ENCODE assay signal across 15 cellular contexts in the genomic region with DNA sequence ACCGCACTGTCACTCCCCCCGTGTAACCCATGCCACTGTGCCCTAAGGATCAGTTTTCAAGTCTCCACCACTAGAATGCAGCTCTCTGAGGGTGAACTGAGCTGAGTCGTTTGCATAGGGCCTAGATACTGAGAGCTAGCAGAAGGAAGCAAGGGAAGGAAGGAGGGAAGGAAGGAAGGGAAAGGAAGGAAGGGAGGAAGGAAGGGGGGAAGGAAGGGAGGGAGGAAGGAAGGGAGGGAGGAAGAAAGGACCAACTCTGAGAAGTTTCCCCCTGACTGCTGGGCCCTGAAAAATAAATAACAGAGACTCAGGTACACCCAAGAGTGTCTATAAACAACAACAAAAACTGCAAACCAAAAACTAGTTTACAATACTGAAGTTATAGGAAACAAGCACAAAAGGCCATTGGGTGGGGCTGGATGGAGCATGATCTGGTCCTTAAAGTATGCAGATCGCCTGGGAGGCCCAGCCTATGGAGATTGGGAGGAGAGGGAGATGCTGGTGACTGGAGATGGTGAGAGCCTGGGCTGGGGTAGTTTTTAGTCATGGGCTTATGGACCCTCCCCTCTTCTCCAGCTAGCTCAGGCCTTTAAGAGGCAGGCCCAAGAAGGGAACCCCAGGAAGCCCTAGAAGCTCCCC. TPM values are rescaled to one million over a fixed set of nuclear protein-coding genes. Genes with fewer than 3 reads are reported as not detected.
DNase-seq lines count a peak whose midpoint lies in the region; ATAC-seq, FAIRE-seq and TF ChIP-seq lines count a peak whose summit lies in the region.
"Had no signal": no experiment of that assay in that cellular context is flagged by ENCODE, and none has a peak within 500 bp of the region (broad histone marks: within the 10 kb centered on the region; RNA-seq: fewer than 3 reads in every experiment).

No MANE protein-coding gene starts in this region.

- no peaks in the 10 kb centered on the region for H3K9me3 ChIP-seq in Panc1 (ENCODE audit: control insufficient read depth, insufficient read depth, low read depth, low read length)

- no TSS peak for BruUV-seq in Panc1 (replicated peaks; lab: Mats Ljungman, UMichigan)

- intact Hi-C loops in Panc1 (cut with micrococcal nuclease; ENCODE audit: unreplicated experiment) = no loop called here

- peak overlapping the region; percentile 91; the same call in 1 of the 2 replicates for H3K27ac ChIP-seq in Panc1 (ENCODE audit: low read length)

- H3K4me1 ChIP-seq in Panc1 (ENCODE audit: control insufficient read depth, insufficient read depth, low read length) = peaks cover 8% of the 10 kb centered on the region

- H3K27ac Mint-ChIP-seq in activated CD4-positive, alpha-beta T cell treated with anti-CD3 and anti-CD28 coated beads, Interleukin-2, amount 10 ng/mL, durations not matched to agents 7 days and 5 days = peak overlapping the region; percentile 97
- peak overlapping the region; percentile 99 for H3K27ac Mint-ChIP-seq in stimulated activated memory B cell treated with anti-CD40 and anti-IgM and Interleukin-4, amounts not matched to agents 10 μg/mL and 1 μg/mL and 100 μg/mL, for 72 hours

- H3K4me3 ChIP-seq in Panc1 (ENCODE audit: low read depth in 2 of 2, low read length in 2 of 2) (no peak overlapping the region), foreskin fibroblast (ENCODE audit: low read depth in 1 of 2, low read length in 2 of 2) (no peak overlapping the region)
- H3K4me3 ChIP-seq: cardiac muscle cell had no signal

- ATAC-seq in Panc1 (no peak), HG03175 (IDR thresholded peaks at IDR 0.05; ENCODE audit: unreplicated experiment) (no peak)
- no peak for ATAC-seq in stimulated activated memory B cell treated with anti-CD40 and anti-IgM and Interleukin-4, amounts not matched to agents 10 μg/mL and 1 μg/mL and 100 μg/mL, for 72 hours

- TF ChIP-seq CTCF in Panc1 (IDR thresholded peaks at IDR 0.05) (no peak), foreskin fibroblast (IDR thresholded peaks at IDR 0.05; ENCODE audit: low read depth, low read length) (no peak)

- no peaks in the 10 kb centered on the region for H3K9me3 Mint-ChIP-seq in activated CD4-positive, alpha-beta T cell treated with anti-CD3 and anti-CD28 coated beads, Interleukin-2, amount 10 ng/mL, durations not matched to agents 7 days and 5 days
- H3K9me3 Mint-ChIP-seq in stimulated activated memory B cell treated with anti-CD40 and anti-IgM and Interleukin-4, amounts not matched to agents 10 μg/mL and 1 μg/mL and 100 μg/mL, for 72 hours = no peaks in the 10 kb centered on the region

- no peak for DNase-seq in activated CD4-positive, alpha-beta T cell treated with anti-CD3 and anti-CD28 coated beads, Interleukin-2, amount 10 ng/mL, durations not matched to agents 7 days and 5 days
- no peak for DNase-seq in activated CD4-positive, alpha-beta T cell treated with anti-CD3 and anti-CD28 coated beads, Interleukin-2, amount 50 U/mL, for 1 hour
- DNase-seq in Panc1 (ENCODE audit: low read depth, low spot score) (no peak), foreskin fibroblast (peak; percentile 41 to 72), iPS-NIHi7 (ENCODE audit: extremely low spot score) (no peak), HTR-8/SVneo (ENCODE audit: insufficient read length, low spot score) (no peak)
- DNase-seq: activated T-cell treated with anti-CD3 and anti-CD28 coated beads, Interleukin-2, amount 50 U/mL, for 1 hour; posterior cingulate gyrus; stimulated activated CD4-positive, alpha-beta T cell treated with anti-CD3 and anti-CD28 coated beads, Interleukin-2, amount 100 ng/mL, for 48 hours had no signal

- H3K27me3 Mint-ChIP-seq in activated CD4-positive, alpha-beta T cell treated with anti-CD3 and anti-CD28 coated beads, Interleukin-2, amount 10 ng/mL, durations not matched to agents 7 days and 5 days = no peaks in the 10 kb centered on the region
- no peaks in the 10 kb centered on the region for H3K27me3 Mint-ChIP-seq in stimulated activated memory B cell treated with anti-CD40 and anti-IgM and Interleukin-4, amounts not matched to agents 10 μg/mL and 1 μg/mL and 100 μg/mL, for 72 hours

- no peak for FAIRE-seq in HTR-8/SVneo (lab: Jason Lieb, UNC)
- FAIRE-seq: G401.6 had no signal

- no peaks in the 10 kb centered on the region for H3K27me3 ChIP-seq in Panc1 (ENCODE audit: control insufficient read depth, insufficient read depth, low read length)
- H3K27me3 ChIP-seq: cardiac muscle cell had no signal

- peaks cover 22% of the 10 kb centered on the region for H3K36me3 Mint-ChIP-seq in activated CD4-positive, alpha-beta T cell treated with anti-CD3 and anti-CD28 coated beads, Interleukin-2, amount 10 ng/mL, durations not matched to agents 7 days and 5 days (ENCODE audit: low read depth)
- peaks cover 21% of the 10 kb centered on the region for H3K36me3 Mint-ChIP-seq in stimulated activated memory B cell treated with anti-CD40 and anti-IgM and Interleukin-4, amounts not matched to agents 10 μg/mL and 1 μg/mL and 100 μg/mL, for 72 hours

- peaks cover 51% of the 10 kb centered on the region for H3K4me1 Mint-ChIP-seq in activated CD4-positive, alpha-beta T cell treated with anti-CD3 and anti-CD28 coated beads, Interleukin-2, amount 10 ng/mL, durations not matched to agents 7 days and 5 days
- H3K4me1 Mint-ChIP-seq in stimulated activated memory B cell treated with anti-CD40 and anti-IgM and Interleukin-4, amounts not matched to agents 10 μg/mL and 1 μg/mL and 100 μg/mL, for 72 hours = peaks cover 22% of the 10 kb centered on the region

- POLR2A ChIA-PET in activated CD4-positive, alpha-beta T cell treated with anti-CD3 and anti-CD28 coated beads, Interleukin-2, amount 10 ng/mL, durations not matched to agents 7 days and 5 days (lab: Charles Lee) = no interaction called here
- POLR2A ChIA-PET in Panc1 (lab: Charles Lee) = no interaction called here

- H3K4me3 Mint-ChIP-seq in activated CD4-positive, alpha-beta T cell treated with anti-CD3 and anti-CD28 coated beads, Interleukin-2, amount 10 ng/mL, durations not matched to agents 7 days and 5 days = no peak overlapping the region
- no peak overlapping the region for H3K4me3 Mint-ChIP-seq in stimulated activated memory B cell treated with anti-CD40 and anti-IgM and Interleukin-4, amounts not matched to agents 10 μg/mL and 1 μg/mL and 100 μg/mL, for 72 hours

- peaks cover 7% of the 10 kb centered on the region for H3K36me3 ChIP-seq in Panc1 (ENCODE audit: control insufficient read depth, insufficient read depth, low read length)

- CTCF ChIA-PET in activated CD4-positive, alpha-beta T cell treated with anti-CD3 and anti-CD28 coated beads, Interleukin-2, amount 10 ng/mL, durations not matched to agents 7 days and 5 days (lab: Charles Lee) = interaction anchor here (0.9 to 1.1 kb wide), 2 partner anchors 49 to 51 kb away, joined by 3 read pairs; no protein-coding TSS in a partner anchor
- CTCF ChIA-PET in Panc1 (lab: Charles Lee) = no interaction called here

- in situ Hi-C loops in Panc1 (cut with HindIII; ENCODE audit: low pct_unique_long_range_greater_than_20kb, low sequenced_read_pairs) = no loop called here

RNA-seq across cellular contexts. Expression of gene MRPS15, which starts 1.7 kb away (rescaled TPM):
- 100 to 1,000 TPM in 1 of 2 experiments, 10 to 100 TPM in 1; 81.9 to 101 TPM for total RNA-seq in activated CD4-positive, alpha-beta T cell treated with anti-CD3 and anti-CD28 coated beads, Interleukin-2, amount 10 ng/mL, durations not matched to agents 7 days and 5 days
- 113 TPM for total RNA-seq in Panc1 (2021; ENCODE audit: unreplicated experiment)
- 87.2 TPM for polyA plus RNA-seq in Panc1 (2012; ENCODE audit: insufficient read length)

RNA-seq across cellular contexts. Expression of gene OSCP1, which starts 15.6 kb away (rescaled TPM):
- total RNA-seq in activated CD4-positive, alpha-beta T cell treated with anti-CD3 and anti-CD28 coated beads, Interleukin-2, amount 10 ng/mL, durations not matched to agents 7 days and 5 days = 1 to 10 TPM; 1.9 to 2.2 TPM
- 5.5 TPM for total RNA-seq in Panc1 (2021; ENCODE audit: unreplicated experiment)
- polyA plus RNA-seq in Panc1 (2012; ENCODE audit: insufficient read length) = 7.3 TPM

RNA-seq across cellular contexts. Expression of gene CSF3R, which starts 16.9 kb away (rescaled TPM):
- total RNA-seq in activated CD4-positive, alpha-beta T cell treated with anti-CD3 and anti-CD28 coated beads, Interleukin-2, amount 10 ng/mL, durations not matched to agents 7 days and 5 days = under 1 TPM; 0.29 to 0.32 TPM
- 0.31 TPM for total RNA-seq in Panc1 (2021; ENCODE audit: unreplicated experiment)
- polyA plus RNA-seq in Panc1 (2012; ENCODE audit: insufficient read length) = not detected
- total RNA-seq: RPMI7951 had no signal
- polyA plus RNA-seq: AG04450 had no signal

Comparison
In these comparisons a context has a peak if more than half of its experiments do, and no peak if none do; other contexts are left out.
1. DNase-seq: peak in foreskin fibroblast (2 of 2); none in activated CD4-positive, alpha-beta T cell treated with anti-CD3 and anti-CD28 coated beads, Interleukin-2, amount 10 ng/mL, durations not matched to agents 7 days and 5 days (single experiment), activated CD4-positive, alpha-beta T cell treated with anti-CD3 and anti-CD28 coated beads, Interleukin-2, amount 50 U/mL, for 1 hour (single experiment), Panc1 (single experiment), iPS-NIHi7 (single experiment) and HTR-8/SVneo (single experiment).